In genomic region chr11:2270322-2271076, GRCh38 we compare ENCODE assay signal across 8 cellular contexts. TPM values are rescaled to one million over a fixed set of nuclear protein-coding genes. Genes with fewer than 3 reads are reported as not detected.
DNase-seq lines count a peak whose midpoint lies in the region; ATAC-seq and TF ChIP-seq lines count a peak whose summit lies in the region.

Gene ASCL2 (minus strand): TSS chr11:2270588. CDS start chr11:2270332, 256 bp downstream.

- H3K4me1 Mint-ChIP-seq in activated CD8-positive, alpha-beta memory T cell treated with anti-CD3 and anti-CD28 coated beads, Interleukin-2, amount 10 ng/mL, durations not matched to agents 7 days and 5 days = peaks cover 27% of the 10 kb centered on the region
- no peaks in the 10 kb centered on the region for H3K4me1 Mint-ChIP-seq in HFFc6 (ENCODE audit: low read depth)

- peak within 1 kb of the TSS; percentile 54 for H3K4me3 ChIP-seq in lower lobe of right lung
- H3K4me3 ChIP-seq in thyroid gland (replicated peaks in 1 of 3) = peak within 1 kb of the TSS in 2 of 3 donors; percentile 25 to 54

- peak within 1 kb of the TSS; percentile 36 for H3K4me3 Mint-ChIP-seq in activated CD8-positive, alpha-beta memory T cell treated with anti-CD3 and anti-CD28 coated beads, Interleukin-2, amount 10 ng/mL, durations not matched to agents 7 days and 5 days
- no peak within 1 kb of the TSS for H3K4me3 Mint-ChIP-seq in HFFc6

- peaks cover 53% of the 10 kb centered on the region for H3K27me3 ChIP-seq in lower lobe of right lung (ENCODE audit: low read depth)
- H3K27me3 ChIP-seq in thyroid gland = no peaks in the 10 kb centered on the region

- WGBS in thyroid gland, 2 donors = 3 to 8% methylated on average over 15 to 22 of the region's 89 CpGs

- H3K9me3 ChIP-seq in lower lobe of right lung (no peaks in the 10 kb centered on the region), thyroid gland (no peaks in the 10 kb centered on the region)

- DNase-seq in activated CD8-positive, alpha-beta memory T cell treated with anti-CD3 and anti-CD28 coated beads, Interleukin-2, amount 10 ng/mL, durations not matched to agents 7 days and 5 days = peak; percentile 33
- no peak for DNase-seq in activated CD8-positive, alpha-beta memory T cell treated with anti-CD3 and anti-CD28 coated beads, Interleukin-2, amount 50 U/mL, for 4 hours
- DNase-seq in astrocyte of the hippocampus (ENCODE audit: low read depth, low spot score) (peak; percentile 13), lower lobe of right lung (no peak), thyroid gland (no peak), OCI-M2 (lab: John Stamatoyannopoulos, UW; ENCODE audit: unreplicated experiment) (no peak), DMS79 treated with DMSO at 0.1 percent for 48 hours (lab: John Stamatoyannopoulos, UW) (no peak), HFFc6 (no peak)

- H3K27ac Mint-ChIP-seq in activated CD8-positive, alpha-beta memory T cell treated with anti-CD3 and anti-CD28 coated beads, Interleukin-2, amount 10 ng/mL, durations not matched to agents 7 days and 5 days = no peak within 1 kb of the TSS
- H3K27ac Mint-ChIP-seq in HFFc6 = no peak within 1 kb of the TSS

- no peaks in the 10 kb centered on the region for H3K9me3 Mint-ChIP-seq in activated CD8-positive, alpha-beta memory T cell treated with anti-CD3 and anti-CD28 coated beads, Interleukin-2, amount 10 ng/mL, durations not matched to agents 7 days and 5 days (ENCODE audit: low read depth)
- H3K9me3 Mint-ChIP-seq in HFFc6 = no peaks in the 10 kb centered on the region

- intact Hi-C loops in lower lobe of right lung (cut with DNase I) = no loop called here
- intact Hi-C loops in thyroid gland (cut with DNase I) = no loop called here

- H3K4me1 ChIP-seq in lower lobe of right lung (peaks cover 31% of the 10 kb centered on the region), thyroid gland (peaks cover 7 to 40% of the 10 kb centered on the region in 2 donors)

- TF ChIP-seq POLR2A in thyroid gland (IDR thresholded peaks at IDR 0.05) = no peak

- TF ChIP-seq CTCF in lower lobe of right lung (IDR thresholded peaks at IDR 0.05) (no peak), thyroid gland (IDR thresholded peaks at IDR 0.05) (no peak), HFFc6 (IDR thresholded peaks at IDR 0.05) (no peak)

- CTCF ChIA-PET in activated CD8-positive, alpha-beta memory T cell treated with anti-CD3 and anti-CD28 coated beads, Interleukin-2, amount 10 ng/mL, durations not matched to agents 7 days and 5 days (lab: Charles Lee) = interaction anchor here (0.9 kb wide), 1 partner anchor 31 kb away, joined by 3 read pairs; the partner anchor contains the start of genes C11orf21 and TSPAN32

- H3K27ac ChIP-seq in lower lobe of right lung = peak within 1 kb of the TSS; percentile 76
- peak within 1 kb of the TSS in 1 of 3 donors; percentile 46 for H3K27ac ChIP-seq in thyroid gland

- no peaks in the 10 kb centered on the region for H3K36me3 ChIP-seq in lower lobe of right lung
- H3K36me3 ChIP-seq in thyroid gland = no peaks in the 10 kb centered on the region

- no peak for ATAC-seq in activated CD8-positive, alpha-beta memory T cell treated with anti-CD3 and anti-CD28 coated beads, Interleukin-2, amount 10 ng/mL, durations not matched to agents 7 days and 5 days
- ATAC-seq in lower lobe of right lung = no peak

- H3K27me3 Mint-ChIP-seq in activated CD8-positive, alpha-beta memory T cell treated with anti-CD3 and anti-CD28 coated beads, Interleukin-2, amount 10 ng/mL, durations not matched to agents 7 days and 5 days = peaks cover 46% of the 10 kb centered on the region
- peaks cover 33% of the 10 kb centered on the region for H3K27me3 Mint-ChIP-seq in HFFc6 (ENCODE audit: insufficient read depth)

- no peaks in the 10 kb centered on the region for H3K36me3 Mint-ChIP-seq in activated CD8-positive, alpha-beta memory T cell treated with anti-CD3 and anti-CD28 coated beads, Interleukin-2, amount 10 ng/mL, durations not matched to agents 7 days and 5 days
- H3K36me3 Mint-ChIP-seq in HFFc6 (ENCODE audit: low read depth) = no peaks in the 10 kb centered on the region

RNA-seq across cellular contexts. Expression of gene ASCL2, which starts in this region (rescaled TPM):
- under 1 TPM; 0.12 to 0.15 TPM for total RNA-seq in activated CD8-positive, alpha-beta memory T cell treated with anti-CD3 and anti-CD28 coated beads, Interleukin-2, amount 10 ng/mL, durations not matched to agents 7 days and 5 days
- total RNA-seq in lower lobe of right lung (1.7 TPM), thyroid gland (1 to 10 TPM in 1 of 4 donors, under 1 TPM in 3; 0.46 to 2.9 (median 0.66) TPM)
- not detected for total RNA-seq in HFFc6 (2021; fragmentation: NEBNext Ultra II Directional; extraction: Animal tissue kit (Norgen Biotek cat#: 25700))

Comparison
In these comparisons a context has a peak if more than half of its experiments do, and no peak if none do; other contexts are left out.
1. Peak in DNase-seq in activated CD8-positive, alpha-beta memory T cell treated with anti-CD3 and anti-CD28 coated beads, Interleukin-2, amount 10 ng/mL, durations not matched to agents 7 days and 5 days; RNA of the gene not detected or under 1 TPM.